Comparison of ENCODE assay signal across 8 cellular contexts in genomic region chr18:79507546-79508480, GRCh38.
DNase-seq lines count a peak whose midpoint lies in the region; ATAC-seq and TF ChIP-seq lines count a peak whose summit lies in the region.

No MANE protein-coding gene starts in this region.

- H3K36me3 Mint-ChIP-seq in activated CD4-positive, alpha-beta T cell treated with anti-CD3 and anti-CD28 coated beads, Interleukin-2, amount 10 ng/mL, durations not matched to agents 24 days and 14 days (ENCODE audit: low read depth), result peaks cover 38% of the 10 kb centered on the region
- peaks cover 39% of the 10 kb centered on the region for H3K36me3 Mint-ChIP-seq in activated T-helper 17 cell treated with anti-CD3 and anti-CD28 coated beads, Interleukin-2, amount 50 U/mL, for 72 hours (ENCODE audit: low read depth)
- peaks cover 5% of the 10 kb centered on the region for H3K36me3 Mint-ChIP-seq in glutamatergic neuron (ENCODE audit: unreplicated experiment)

- no peak for ATAC-seq in activated T-helper 17 cell treated with anti-CD3 and anti-CD28 coated beads, Interleukin-2, amount 50 U/mL, for 72 hours (replicated peaks)
- peak; percentile 65 for ATAC-seq in omental fat pad (ENCODE audit: low FRiP score)
- ATAC-seq in HG03432 (IDR thresholded peaks at IDR 0.05; ENCODE audit: unreplicated experiment), result no peak
- ATAC-seq in HG02798 (IDR thresholded peaks at IDR 0.05; ENCODE audit: poor library complexity, unreplicated experiment), result no peak
- ATAC-seq in GM19452 (IDR thresholded peaks at IDR 0.05; ENCODE audit: unreplicated experiment), result no peak

- intact Hi-C loops in activated CD4-positive, alpha-beta T cell treated with anti-CD3 and anti-CD28 coated beads, Interleukin-2, amount 10 ng/mL, durations not matched to agents 24 days and 14 days (cut with micrococcal nuclease), result loop anchor here (1.0 to 2.0 kb wide), 2 partner anchors 9 to 15 kb away; no protein-coding TSS in a partner anchor

- H3K9me3 Mint-ChIP-seq in activated CD4-positive, alpha-beta T cell treated with anti-CD3 and anti-CD28 coated beads, Interleukin-2, amount 10 ng/mL, durations not matched to agents 24 days and 14 days, result no peaks in the 10 kb centered on the region
- no peaks in the 10 kb centered on the region for H3K9me3 Mint-ChIP-seq in activated T-helper 17 cell treated with anti-CD3 and anti-CD28 coated beads, Interleukin-2, amount 50 U/mL, for 72 hours
- H3K9me3 Mint-ChIP-seq in glutamatergic neuron (ENCODE audit: unreplicated experiment), result peaks cover 10% of the 10 kb centered on the region

- H3K27ac Mint-ChIP-seq in activated CD4-positive, alpha-beta T cell treated with anti-CD3 and anti-CD28 coated beads, Interleukin-2, amount 10 ng/mL, durations not matched to agents 24 days and 14 days, result peak overlapping the region; percentile 87
- peak overlapping the region; percentile 47 for H3K27ac Mint-ChIP-seq in activated T-helper 17 cell treated with anti-CD3 and anti-CD28 coated beads, Interleukin-2, amount 50 U/mL, for 72 hours
- H3K27ac Mint-ChIP-seq in glutamatergic neuron (ENCODE audit: unreplicated experiment), result no peak overlapping the region

- peaks cover 42% of the 10 kb centered on the region for H3K4me1 Mint-ChIP-seq in activated CD4-positive, alpha-beta T cell treated with anti-CD3 and anti-CD28 coated beads, Interleukin-2, amount 10 ng/mL, durations not matched to agents 24 days and 14 days
- H3K4me1 Mint-ChIP-seq in activated T-helper 17 cell treated with anti-CD3 and anti-CD28 coated beads, Interleukin-2, amount 50 U/mL, for 72 hours, result peaks cover 27% of the 10 kb centered on the region
- peaks cover 2% of the 10 kb centered on the region for H3K4me1 Mint-ChIP-seq in glutamatergic neuron (ENCODE audit: low read depth, unreplicated experiment)

- DNase-seq in activated CD4-positive, alpha-beta T cell treated with anti-CD3 and anti-CD28 coated beads, Interleukin-2, amount 10 ng/mL, durations not matched to agents 24 days and 14 days, result peak; percentile 70
- DNase-seq in activated CD4-positive, alpha-beta T cell treated with anti-CD3 and anti-CD28 coated beads for 48 hours, result no peak
- peak; percentile 12 for DNase-seq in glutamatergic neuron
- DNase-seq in omental fat pad (ENCODE audit: low spot score), result peak; percentile 53

- H3K4me3 Mint-ChIP-seq in activated CD4-positive, alpha-beta T cell treated with anti-CD3 and anti-CD28 coated beads, Interleukin-2, amount 10 ng/mL, durations not matched to agents 24 days and 14 days, result peak overlapping the region; percentile 73
- H3K4me3 Mint-ChIP-seq in activated T-helper 17 cell treated with anti-CD3 and anti-CD28 coated beads, Interleukin-2, amount 50 U/mL, for 72 hours, result peak overlapping the region; percentile 47
- no peak overlapping the region for H3K4me3 Mint-ChIP-seq in glutamatergic neuron (ENCODE audit: unreplicated experiment)

- TF ChIP-seq CTCF in glutamatergic neuron (IDR thresholded peaks at IDR 0.05; ENCODE audit: partially characterized antibody, unreplicated experiment) (no peak), omental fat pad (IDR thresholded peaks at IDR 0.05) (no peak)

- no peaks in the 10 kb centered on the region for H3K27me3 Mint-ChIP-seq in activated CD4-positive, alpha-beta T cell treated with anti-CD3 and anti-CD28 coated beads, Interleukin-2, amount 10 ng/mL, durations not matched to agents 24 days and 14 days
- no peaks in the 10 kb centered on the region for H3K27me3 Mint-ChIP-seq in activated T-helper 17 cell treated with anti-CD3 and anti-CD28 coated beads, Interleukin-2, amount 50 U/mL, for 72 hours
- H3K27me3 Mint-ChIP-seq in glutamatergic neuron (ENCODE audit: unreplicated experiment), result peaks cover 4% of the 10 kb centered on the region
